ENCODE assay signal across 10 cellular contexts in the genomic region with DNA sequence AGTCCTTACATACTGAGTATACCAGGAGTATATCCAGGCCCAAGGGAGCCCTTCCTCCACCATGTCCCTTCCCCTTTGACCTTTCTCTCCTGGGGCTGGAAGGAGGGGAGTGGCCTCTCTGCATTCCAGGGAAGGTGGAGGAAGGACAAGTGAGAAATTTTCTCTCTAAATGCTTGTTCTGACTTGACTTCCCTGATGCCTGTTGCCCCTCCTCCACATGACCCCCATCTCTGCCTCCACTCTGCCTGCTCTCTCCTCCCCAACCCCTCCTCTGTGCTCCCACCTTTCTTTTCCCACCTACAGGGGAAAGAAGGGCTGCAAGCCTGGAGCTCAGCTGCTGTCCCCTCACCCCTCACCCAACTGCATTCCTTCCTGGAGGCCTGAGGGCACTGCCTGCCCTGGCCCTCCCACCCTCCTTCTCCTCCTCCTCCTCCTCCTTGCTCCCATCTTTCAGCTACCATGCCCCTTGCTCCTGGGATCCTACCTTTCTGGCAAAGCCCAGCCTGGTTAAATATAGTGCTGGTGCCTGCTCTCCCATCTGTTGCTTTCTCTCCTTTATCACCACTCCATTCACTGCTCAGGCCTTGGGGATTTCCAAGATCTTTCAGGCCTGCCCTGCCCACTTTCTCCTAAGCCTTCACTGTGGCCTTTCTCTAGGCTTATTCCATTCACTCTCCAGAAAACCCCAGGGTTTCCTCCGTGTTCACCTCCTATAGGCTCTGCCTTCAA. TPM values are rescaled to one million over a fixed set of nuclear protein-coding genes. Genes with fewer than 3 reads are reported as not detected.
DNase-seq lines count a peak whose midpoint lies in the region; ATAC-seq and TF ChIP-seq lines count a peak whose summit lies in the region.
"Had no signal": no experiment of that assay in that cellular context is flagged by ENCODE, and none has a peak within 500 bp of the region (broad histone marks: within the 10 kb centered on the region; RNA-seq: fewer than 3 reads in every experiment).

No MANE protein-coding gene starts in this region.

- CTCF ChIA-PET in AG04450 (lab: Charles Lee), result interaction anchor here (3.7 kb wide), 1 partner anchor 12 kb away, joined by 14 read pairs; no protein-coding TSS in a partner anchor

- peak overlapping the region; percentile 47 for H3K9ac ChIP-seq in mesenchymal stem cell (ENCODE audit: low read length)

- H3K4ac ChIP-seq in mesenchymal stem cell (ENCODE audit: low read depth in 1 of 2, low read length in 2 of 2), result peak overlapping the region; percentile 6 to 37

- no peak for TF ChIP-seq CTCF in AG04450 (IDR thresholded peaks at IDR 0.05; ENCODE audit: low read depth, low read length)

- peak overlapping the region; percentile 39 for H3K27ac ChIP-seq in AG04450 (ENCODE audit: low read depth, low read length)
- peak overlapping the region; percentile 22 for H3K27ac ChIP-seq in mesenchymal stem cell (ENCODE audit: low read length, poor library complexity, severe bottlenecking)
- H3K27ac ChIP-seq: HL-60 had no signal

- no peaks in the 10 kb centered on the region for H3K9me3 ChIP-seq in AG04450 (ENCODE audit: control insufficient read depth, insufficient read depth, low read length)
- no peaks in the 10 kb centered on the region for H3K9me3 ChIP-seq in mesenchymal stem cell (ENCODE audit: control insufficient read depth, low read length)

- H2AFZ ChIP-seq in mesenchymal stem cell (ENCODE audit: low read depth, low read length), result peak overlapping the region; percentile 32

- DNase-seq in AG04450 (ENCODE audit: low read depth, low spot score) (no peak), NCI-H226 (peak; percentile 71), ecto neural progenitor cell (ENCODE audit: low spot score) (peak; percentile 78), mesenchymal stem cell (peak; percentile 72), KG1 (lab: John Stamatoyannopoulos, UW) (no peak), activated gamma-delta T cell treated with Interleukin-2 at 50 U/mL for 16 hours (no peak), inferior parietal cortex (ENCODE audit: extremely low spot score) (no peak)
- DNase-seq: stimulated activated CD4-positive, alpha-beta T cell treated with anti-CD3 and anti-CD28 coated beads, Interleukin-1b, Interleukin-23, amount 100 ng/mL, for 48 hours had no signal

- peak overlapping the region; percentile 89 for H4K8ac ChIP-seq in mesenchymal stem cell (ENCODE audit: low read length)

- H2BK120ac ChIP-seq in mesenchymal stem cell (ENCODE audit: low read depth, low read length), result no peak overlapping the region

- no peaks in the 10 kb centered on the region for H3K36me3 ChIP-seq in mesenchymal stem cell (ENCODE audit: control insufficient read depth in 1 of 2, insufficient read depth in 2 of 2, low read depth in 1 of 2, low read length in 2 of 2)

- peaks cover 14% of the 10 kb centered on the region for H3K4me1 ChIP-seq in mesenchymal stem cell (ENCODE audit: control insufficient read depth, insufficient read depth, low read depth, low read length)

- 0% methylated on average over 1 of the region's 1 CpG for WGBS in mesenchymal stem cell

- H4K91ac ChIP-seq in mesenchymal stem cell (ENCODE audit: low read length), result peak overlapping the region; percentile 79

- H2BK15ac ChIP-seq in mesenchymal stem cell (ENCODE audit: low read depth, poor library complexity, severe bottlenecking), result no peak overlapping the region

- no peak overlapping the region for H3K23ac ChIP-seq in mesenchymal stem cell (ENCODE audit: low read length in 2 of 2)

- no peak overlapping the region for H3K4me2 ChIP-seq in mesenchymal stem cell (ENCODE audit: low read length, poor library complexity, severe bottlenecking)

- POLR2A ChIA-PET in AG04450 (lab: Yijun Ruan, JAX), result interaction anchor here (0.6 kb wide), 1 partner anchor 355 kb away, joined by 4 read pairs; no protein-coding TSS in a partner anchor

- no peak for ATAC-seq in GM21381 (IDR thresholded peaks at IDR 0.05; ENCODE audit: unreplicated experiment)

- peak overlapping the region; percentile 63 to 70 for H3K18ac ChIP-seq in mesenchymal stem cell (ENCODE audit: low read depth in 1 of 2, low read length in 2 of 2)

- H3K4me3 ChIP-seq in AG04450 (ENCODE audit: low read depth, low read length) (no peak overlapping the region), mesenchymal stem cell (ENCODE audit: insufficient read depth in 1 of 2, low read depth in 1 of 2, low read length in 2 of 2) (no peak overlapping the region)

- H3K79me1 ChIP-seq in mesenchymal stem cell (replicated peaks; ENCODE audit: low read length, poor library complexity, severe bottlenecking), result no peaks in the 10 kb centered on the region

- H3K27me3 ChIP-seq in AG04450 (ENCODE audit: control insufficient read depth, insufficient read depth, low read length) (no peaks in the 10 kb centered on the region), mesenchymal stem cell (ENCODE audit: control insufficient read depth in 1 of 2, insufficient read depth in 1 of 2, low read length in 2 of 2) (peaks cover 0 to 3% of the 10 kb centered on the region in 2 experiments)

- H2AK5ac ChIP-seq in mesenchymal stem cell (ENCODE audit: low read length, severe bottlenecking), result no peak overlapping the region

- peak overlapping the region in 1 of 2 experiments; percentile 4 for H3K14ac ChIP-seq in mesenchymal stem cell (ENCODE audit: low read length in 2 of 2)

- H2BK5ac ChIP-seq in mesenchymal stem cell (ENCODE audit: low read depth, low read length, poor library complexity, severe bottlenecking), result no peak overlapping the region

- H2BK12ac ChIP-seq in mesenchymal stem cell (ENCODE audit: low read length in 2 of 2), result peak overlapping the region in 1 of 2 experiments; percentile 22

RNA-seq across cellular contexts. Expression of gene DAG1, which starts 8.5 kb away (rescaled TPM):
- polyA plus RNA-seq in AG04450 (2011; rRNA removed), result 29.5 and 34.2 TPM in 2 replicates
- polyA minus RNA-seq in AG04450 (2011; rRNA and poly(A)+ RNA removed), result 44.0 and 80.5 TPM in 2 replicates
- polyA plus RNA-seq in mesenchymal stem cell (2013, experiment 1 of 2), result 80.5 TPM
- 79.1 TPM for polyA plus RNA-seq in mesenchymal stem cell (2013, experiment 2 of 2)

RNA-seq across cellular contexts. Expression of gene NICN1, which starts 32.5 kb away (rescaled TPM):
- 13.3 and 15.7 TPM in 2 replicates for polyA plus RNA-seq in AG04450 (2011; rRNA removed)
- 27.1 and 32.4 TPM in 2 replicates for polyA minus RNA-seq in AG04450 (2011; rRNA and poly(A)+ RNA removed)
- polyA plus RNA-seq in mesenchymal stem cell (2013, experiment 1 of 2), result 13.1 TPM
- 13.2 TPM for polyA plus RNA-seq in mesenchymal stem cell (2013, experiment 2 of 2)

RNA-seq across cellular contexts. Expression of gene AMT, which starts 39.3 kb away (rescaled TPM):
- polyA plus RNA-seq in AG04450 (2011; rRNA removed), result 5.5 and 7.0 TPM in 2 replicates
- 1.4 and 1.9 TPM in 2 replicates for polyA minus RNA-seq in AG04450 (2011; rRNA and poly(A)+ RNA removed)
- polyA plus RNA-seq in mesenchymal stem cell (2013, experiment 1 of 2), result 4.1 TPM
- polyA plus RNA-seq in mesenchymal stem cell (2013, experiment 2 of 2), result 3.9 TPM

RNA-seq across cellular contexts. Expression of gene TCTA, which starts 49.4 kb away (rescaled TPM):
- 30.4 and 32.0 TPM in 2 replicates for polyA plus RNA-seq in AG04450 (2011; rRNA removed)
- 17.5 and 18.2 TPM in 2 replicates for polyA minus RNA-seq in AG04450 (2011; rRNA and poly(A)+ RNA removed)
- polyA plus RNA-seq in mesenchymal stem cell (2013, experiment 1 of 2), result 12.8 TPM
- 13.2 TPM for polyA plus RNA-seq in mesenchymal stem cell (2013, experiment 2 of 2)

RNA-seq across cellular contexts. Expression of gene RHOA, which starts 49.8 kb away (rescaled TPM):
- polyA plus RNA-seq in AG04450 (2011; rRNA removed), result 466 and 505 TPM in 2 replicates
- polyA minus RNA-seq in AG04450 (2011; rRNA and poly(A)+ RNA removed), result 602 and 659 TPM in 2 replicates
- polyA plus RNA-seq in mesenchymal stem cell (2013, experiment 1 of 2), result 552 TPM
- 568 TPM for polyA plus RNA-seq in mesenchymal stem cell (2013, experiment 2 of 2)

Comparison
In these comparisons a context has a peak if more than half of its experiments do, and no peak if none do; other contexts are left out.
1. DNase-seq: peak in NCI-H226 (single experiment), ecto neural progenitor cell (single experiment) and mesenchymal stem cell (single experiment); none in AG04450 (single experiment), KG1 (single experiment), activated gamma-delta T cell treated with Interleukin-2 at 50 U/mL for 16 hours (single experiment) and inferior parietal cortex (single experiment).